Comparison of ENCODE assay signal across 9 cellular contexts in genomic region chr19:1473424-1473851, GRCh38. TPM values are rescaled to one million over a fixed set of nuclear protein-coding genes. Genes with fewer than 3 reads are reported as not detected.
A peak's percentile ranks its signal among the peaks of the same experiment; 100 is the strongest.
DNase-seq lines count a peak whose midpoint lies in the region; ATAC-seq, FAIRE-seq and TF ChIP-seq lines count a peak whose summit lies in the region.
"Had no signal": no experiment of that assay in that cellular context is flagged by ENCODE, and none has a peak within 500 bp of the region (broad histone marks: within the 10 kb centered on the region; RNA-seq: fewer than 3 reads in every experiment).

No MANE protein-coding gene starts in this region.

- 83 to 96% (median 89%) methylated on average over 3 to 7 of the region's 7 CpGs for WGBS in spleen, 5 donors

- H3K36me3 ChIP-seq in HCT116 (ENCODE audit: control insufficient read depth in 1 of 2, insufficient read depth in 2 of 2, low read length in 2 of 2) (peaks cover 3 to 5% of the 10 kb centered on the region in 2 experiments; a peak in 2 of 4 replicates), astrocyte (ENCODE audit: insufficient read depth, low read length) (no peaks in the 10 kb centered on the region), kidney (ENCODE audit: control insufficient read depth in 1 of 2, insufficient read depth in 2 of 2, low read length in 2 of 2) (peaks cover 0 to 5% of the 10 kb centered on the region in 2 donors), spleen (peaks cover 0 to 45% (median 25%) of the 10 kb centered on the region in 6 donors)

- no peaks in the 10 kb centered on the region for H3K9me2 ChIP-seq in HCT116 (ENCODE audit: insufficient read depth)

- CTCF ChIA-PET in HCT116 (lab: Charles Lee): no interaction called here

- peaks cover 4% of the 10 kb centered on the region for H3K4me1 Mint-ChIP-seq in astrocyte (ENCODE audit: low read depth, unreplicated experiment)

- H3K9me3 Mint-ChIP-seq in astrocyte (ENCODE audit: unreplicated experiment): peaks cover 3% of the 10 kb centered on the region

- H4K20me1 ChIP-seq in HCT116 (ENCODE audit: insufficient read depth): no peaks in the 10 kb centered on the region
- H4K20me1 ChIP-seq in astrocyte (ENCODE audit: insufficient read depth, low read length): peaks cover 69% of the 10 kb centered on the region

- FAIRE-seq in astrocyte (lab: Jason Lieb, UNC): no peak
- no peak for FAIRE-seq in kidney (lab: Jason Lieb, UNC)

- TF ChIP-seq POLR2A in HCT116 (IDR thresholded peaks at IDR 0.05; ENCODE audit: borderline replicate concordance, extremely low read depth, insufficient read depth, insufficient read length): no peak
- TF ChIP-seq POLR2A in spleen (IDR thresholded peaks at IDR 0.05): no peak

- in situ Hi-C loops in GM13977 (cut with MboI; ENCODE audit: low pct_unique_long_range_greater_than_20kb, low sequenced_read_pairs, unreplicated experiment) (no loop called here), GM13976 (cut with MboI; ENCODE audit: low sequenced_read_pairs, unreplicated experiment) (no loop called here)

- DNase-seq in GM13977 (ENCODE audit: low spot score): peak; percentile 13
- DNase-seq in HCT116 (ENCODE audit: low read depth, low spot score): no peak
- no peak for DNase-seq in astrocyte (ENCODE audit: low read depth)
- peak; percentile 66 for DNase-seq in kidney
- no peak for DNase-seq in spleen
- DNase-seq in GM13976 (ENCODE audit: low spot score): no peak
- no peak for DNase-seq in T-helper 2 cell
- DNase-seq: NCI-H345, SHP77 had no signal

- no peak overlapping the region for H3K4me2 ChIP-seq in HCT116 (ENCODE audit: low read length)
- H3K4me2 ChIP-seq in astrocyte (ENCODE audit: low read length): no peak overlapping the region

- peaks cover 2% of the 10 kb centered on the region for H3K27me3 Mint-ChIP-seq in astrocyte (ENCODE audit: low read depth, unreplicated experiment)

- H3K36me3 Mint-ChIP-seq in astrocyte (ENCODE audit: low read depth, unreplicated experiment): no peaks in the 10 kb centered on the region

- POLR2A ChIA-PET in HCT116 (lab: Charles Lee): interaction anchor here (1.4 to 1.7 kb wide), 2 partner anchors 18 to 338 kb away, joined by 3 to 5 read pairs; no protein-coding TSS in a partner anchor

- peaks cover 23 to 45% of the 10 kb centered on the region in 2 experiments for H3K4me1 ChIP-seq in HCT116 (ENCODE audit: control insufficient read depth in 1 of 2, insufficient read depth in 2 of 2, low read length in 2 of 2)
- H3K4me1 ChIP-seq in astrocyte (ENCODE audit: insufficient read depth, low read length): peaks cover 12% of the 10 kb centered on the region
- peaks cover 4 to 23% of the 10 kb centered on the region in 2 donors for H3K4me1 ChIP-seq in kidney (ENCODE audit: control insufficient read depth in 1 of 2, insufficient read depth in 1 of 2, low read depth in 1 of 2, low read length in 2 of 2)
- peaks cover 38 to 96% (median 62%) of the 10 kb centered on the region in 6 donors for H3K4me1 ChIP-seq in spleen

- no peak for TF ChIP-seq RAD21 in HCT116 (IDR thresholded peaks at IDR 0.05; ENCODE audit: low read depth)

- H3K9ac ChIP-seq in HCT116 (ENCODE audit: low read length) (no peak overlapping the region), astrocyte (ENCODE audit: low read length) (no peak overlapping the region), kidney (ENCODE audit: low read length in 2 of 2) (no peak overlapping the region)

- peaks cover 33% of the 10 kb centered on the region for H3K79me2 ChIP-seq in HCT116 (ENCODE audit: insufficient read depth, low read length)
- peaks cover 17% of the 10 kb centered on the region for H3K79me2 ChIP-seq in astrocyte (ENCODE audit: insufficient read depth, low read length)

- H3K4me3 ChIP-seq in HCT116 (replicated peaks in 1 of 2; ENCODE audit: low read depth in 1 of 2, low read length in 2 of 2) (no peak overlapping the region), astrocyte (ENCODE audit: insufficient read depth, low read depth, low read length) (no peak overlapping the region), kidney (ENCODE audit: low read length in 2 of 2) (no peak overlapping the region), spleen (no peak overlapping the region)

- no TSS peak for BruUV-seq in HCT116 (replicated peaks; lab: Mats Ljungman, UMichigan)

- TF ChIP-seq CTCF in GM13977 (IDR thresholded peaks at IDR 0.05; ENCODE audit: extremely low read depth, insufficient read depth, missing control alignments) (no peak), HCT116 (IDR thresholded peaks at IDR 0.05 in 2 of 3, conservative IDR thresholded peaks at IDR 0.05 in 1 of 3; ENCODE audit: borderline replicate concordance in 1 of 3, insufficient read depth in 1 of 3, low read depth in 2 of 3, low read length in 2 of 3) (no peak), astrocyte (IDR thresholded peaks at IDR 0.05; ENCODE audit: insufficient read depth, low read depth, low read length) (no peak), kidney (IDR thresholded peaks at IDR 0.05; ENCODE audit: borderline replicate concordance, extremely low read depth, insufficient read depth) (no peak), spleen (IDR thresholded peaks at IDR 0.05 in 8 of 11, conservative IDR thresholded peaks at IDR 0.05 in 3 of 11) (no peak), GM13976 (IDR thresholded peaks at IDR 0.05; ENCODE audit: borderline replicate concordance, control extremely low read depth, extremely low read depth, insufficient read depth, missing control alignments) (no peak)

- no peak overlapping the region for H3K4me3 Mint-ChIP-seq in astrocyte (ENCODE audit: unreplicated experiment)

- no peaks in the 10 kb centered on the region for H3K27me3 ChIP-seq in HCT116 (ENCODE audit: insufficient read depth, low read length)
- H3K27me3 ChIP-seq in astrocyte (ENCODE audit: insufficient read depth, low read length): peaks cover 5% of the 10 kb centered on the region
- H3K27me3 ChIP-seq in spleen (replicated peaks in 1 of 7): peaks cover 9 to 57% (median 46%) of the 10 kb centered on the region in 7 donors

- no peak overlapping the region for H2AFZ ChIP-seq in HCT116 (ENCODE audit: low read depth, low read length, poor library complexity, severe bottlenecking)
- H2AFZ ChIP-seq in astrocyte (ENCODE audit: low read depth, low read length): no peak overlapping the region

- ATAC-seq in HCT116: no peak

- peak overlapping the region; percentile 14; the same call in 1 of the 2 replicates for H3K27ac ChIP-seq in HCT116 (ENCODE audit: low read depth, low read length)
- no peak overlapping the region for H3K27ac ChIP-seq in astrocyte (ENCODE audit: low read depth, low read length)
- no peak overlapping the region for H3K27ac ChIP-seq in kidney (ENCODE audit: low read depth in 2 of 2, low read length in 2 of 2)
- H3K27ac ChIP-seq in spleen: no peak overlapping the region

- intact Hi-C loops in HCT116 (cut with micrococcal nuclease): no loop called here
- intact Hi-C loops in kidney (cut with DNase I): no loop called here
- intact Hi-C loops in spleen (cut with DNase I; ENCODE audit: low total_unique reads): no loop called here

- H3K27ac Mint-ChIP-seq in astrocyte (ENCODE audit: unreplicated experiment): peak overlapping the region; percentile 62

- H3K9me3 ChIP-seq in HCT116 (ENCODE audit: control insufficient read depth in 1 of 2, insufficient read depth in 1 of 2, low read depth in 1 of 2, low read length in 2 of 2) (no peaks in the 10 kb centered on the region), astrocyte (ENCODE audit: insufficient read depth, low read depth, low read length) (no peaks in the 10 kb centered on the region), kidney (ENCODE audit: control insufficient read depth in 1 of 2, low read length in 2 of 2) (no peaks in the 10 kb centered on the region), spleen (no peaks in the 10 kb centered on the region)

- RAD21 ChIA-PET in HCT116 (lab: Charles Lee; ENCODE audit: low non-redundant PET in 1 of 2, low total read pairs in 2 of 2, uncharacterized antibody in 2 of 2, unreplicated experiment in 2 of 2): no interaction called here

TF ChIP-seq in HCT116, 20 proteins besides CTCF, POLR2A, EP300 and RAD21 (continues in another document):
- TF ChIP-seq ZNF274 (IDR thresholded peaks at IDR 0.05; ENCODE audit: low read depth, low read length): no peak
- TF ChIP-seq EGR1 (IDR thresholded peaks at IDR 0.05; ENCODE audit: low read depth): no peak

RNA-seq across cellular contexts. Expression of gene C19orf25, which starts 5.6 kb away (rescaled TPM):
- 48.8 TPM for total RNA-seq in HCT116 (2021; ENCODE audit: unreplicated experiment)
- 25.7 and 32.1 TPM in 2 replicates for polyA plus RNA-seq in HCT116 (2012)
- 30.2 and 32.4 TPM in 2 replicates for total RNA-seq in astrocyte
- total RNA-seq in kidney: 32.5 TPM
- 50.9 TPM for polyA plus RNA-seq in kidney (ENCODE audit: insufficient read depth, low read depth, low replicate concordance)
- 10 to 100 TPM; 31.3 to 52.8 (median 40.3) TPM for total RNA-seq in spleen
- polyA plus RNA-seq in spleen: 10 to 100 TPM; 24.7 to 56.6 (median 38.8) TPM

RNA-seq across cellular contexts. Expression of gene PCSK4, which starts 16.7 kb away (rescaled TPM):
- 11.1 TPM for total RNA-seq in HCT116 (2021; ENCODE audit: unreplicated experiment)
- polyA plus RNA-seq in HCT116 (2012): 8.2 and 9.8 TPM in 2 replicates
- total RNA-seq in astrocyte: 2.7 and 3.9 TPM in 2 replicates
- total RNA-seq in kidney: 5.3 TPM
- polyA plus RNA-seq in kidney (ENCODE audit: insufficient read depth, low read depth, low replicate concordance): 5.5 TPM
- total RNA-seq in spleen: 1 to 10 TPM; 1.1 to 4.2 (median 1.8) TPM
- polyA plus RNA-seq in spleen: 1 to 10 TPM; 1.9 to 2.4 (median 2.0) TPM

RNA-seq across cellular contexts. Expression of gene REEP6, which starts 17.5 kb away (rescaled TPM):
- total RNA-seq in HCT116 (2021; ENCODE audit: unreplicated experiment): 53.9 TPM
- polyA plus RNA-seq in HCT116 (2012): 63.6 and 65.9 TPM in 2 replicates
- total RNA-seq in astrocyte: 5.7 and 6.6 TPM in 2 replicates
- 9.6 TPM for total RNA-seq in kidney
- polyA plus RNA-seq in kidney (ENCODE audit: insufficient read depth, low read depth, low replicate concordance): 60.0 TPM
- total RNA-seq in spleen: 1 to 10 TPM in 5 of 7 donors, under 1 TPM in 1, not detected in 1; 0.65 to 2.6 (median 1.6) TPM
- polyA plus RNA-seq in spleen: 1 to 10 TPM; 1.2 to 1.6 (median 1.5) TPM

RNA-seq across cellular contexts. Expression of gene APC2, which starts 23.5 kb away (rescaled TPM):
- total RNA-seq in HCT116 (2021; ENCODE audit: unreplicated experiment) (1.6 TPM), astrocyte (5.5 and 7.1 TPM in 2 replicates), kidney (0.25 TPM), spleen (under 1 TPM; 0.07 to 0.56 (median 0.20) TPM)
- polyA plus RNA-seq in HCT116 (2012): 0.62 and 0.66 TPM in 2 replicates
- polyA plus RNA-seq in kidney (ENCODE audit: insufficient read depth, low read depth, low replicate concordance) (not detected), spleen (under 1 TPM; 0.02 to 0.29 (median 0.02) TPM)

RNA-seq across cellular contexts. Expression of gene RPS15, which starts 35.2 kb away (rescaled TPM):
- total RNA-seq in HCT116 (2021; ENCODE audit: unreplicated experiment): 1,862 TPM
- polyA plus RNA-seq in HCT116 (2012): 2,807 and 2,860 TPM in 2 replicates
- total RNA-seq in astrocyte: 973 and 1,045 TPM in 2 replicates
- 893 TPM for total RNA-seq in kidney
- 1,823 TPM for polyA plus RNA-seq in kidney (ENCODE audit: insufficient read depth, low read depth, low replicate concordance)
- 1,000 to 10,000 TPM in 6 of 7 donors, 100 to 1,000 TPM in 1; 932 to 4,344 (median 1,309) TPM for total RNA-seq in spleen
- 1,000 to 10,000 TPM; 4,275 to 5,849 (median 5,793) TPM for polyA plus RNA-seq in spleen

Comparison
In these comparisons a context has a peak if more than half of its experiments do, and no peak if none do; other contexts are left out.
1. DNase-seq: peak in GM13977 (single experiment) and kidney (single experiment); none in HCT116 (single experiment), astrocyte (single experiment), spleen (single experiment), GM13976 (single experiment) and T-helper 2 cell (0 of 5).